Comparison of ENCODE assay signal across 20 cellular contexts in the genomic region with DNA sequence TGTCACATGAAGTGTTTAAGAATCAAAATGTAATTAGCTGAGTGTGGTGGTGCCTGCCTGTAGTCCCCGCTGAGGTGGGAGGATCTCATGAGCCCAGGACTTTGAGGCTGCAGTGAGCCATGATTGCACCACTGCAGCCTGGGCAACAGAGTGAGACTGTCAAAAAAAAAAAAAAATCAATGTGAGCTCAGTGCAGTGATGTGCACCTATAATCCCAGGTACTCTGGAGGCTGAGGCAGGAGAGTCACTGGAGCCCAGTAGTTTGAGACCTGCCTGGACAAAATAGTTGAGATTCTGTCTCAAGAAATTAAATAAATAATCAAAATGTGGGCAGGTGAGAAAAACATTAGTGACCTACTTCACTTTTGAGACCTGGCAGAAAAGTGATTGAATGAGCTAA.
DNase-seq lines count a peak whose midpoint lies in the region; ATAC-seq and TF ChIP-seq lines count a peak whose summit lies in the region.
"Had no signal": no experiment of that assay in that cellular context is flagged by ENCODE, and none has a peak within 500 bp of the region (broad histone marks: within the 10 kb centered on the region; RNA-seq: fewer than 3 reads in every experiment).

No MANE protein-coding gene starts in this region.

- TF ChIP-seq CTCF in brain (conservative IDR thresholded peaks at IDR 0.05), result no peak
- TF ChIP-seq CTCF in neural progenitor cell (IDR thresholded peaks at IDR 0.05), result no peak

- H3K9me3 ChIP-seq in CD8-positive, alpha-beta memory T cell (ENCODE audit: low read length), result no peaks in the 10 kb centered on the region
- H3K9me3 ChIP-seq in HUES6 (ENCODE audit: control insufficient read depth, insufficient read depth, low read depth, low read length) (no peaks in the 10 kb centered on the region), neural progenitor cell (ENCODE audit: low read depth) (no peaks in the 10 kb centered on the region)
- H3K9me3 ChIP-seq: SJCRH30 had no signal

- H3K79me2 ChIP-seq in neural progenitor cell (ENCODE audit: low read depth), result peaks cover 85% of the 10 kb centered on the region

- no peaks in the 10 kb centered on the region for H3K27me3 ChIP-seq in CD8-positive, alpha-beta memory T cell (ENCODE audit: insufficient read depth, low read length, poor library complexity, severe bottlenecking)
- H3K27me3 ChIP-seq in HUES6 (ENCODE audit: control insufficient read depth, insufficient read depth, low read length) (no peaks in the 10 kb centered on the region), neural progenitor cell (no peaks in the 10 kb centered on the region)
- H3K27me3 ChIP-seq: SJCRH30 had no signal

- peaks cover 34% of the 10 kb centered on the region for H4K20me1 ChIP-seq in neural progenitor cell (ENCODE audit: low read depth)

- CTCF ChIA-PET in CD8-positive, alpha-beta memory T cell (lab: Charles Lee), result interaction anchor here (0.7 to 1.8 kb wide), 7 partner anchors 8 to 192 kb away, joined by 3 to 5 read pairs (median 4); no protein-coding TSS in a partner anchor

- no peak for DNase-seq in CD8-positive, alpha-beta memory T cell
- DNase-seq in neural progenitor cell (ENCODE audit: low spot score), result no peak
- DNase-seq in HPDE6-E6E7 (ENCODE audit: extremely low spot score), result no peak
- DNase-seq: activated CD4-positive, alpha-beta memory T cell treated with anti-CD3 and anti-CD28 coated beads, Interleukin-2, amount 10 ng/mL, durations not matched to agents 7 days and 5 days; activated CD4-positive, CD25-positive, alpha-beta regulatory T cell; activated naive CD4-positive, alpha-beta T cell treated with anti-CD3 and anti-CD28 coated beads, Interleukin-2, amount 10 ng/mL, durations not matched to agents 7 days and 5 days; activated T-cell treated with anti-CD3 and anti-CD28 coated beads, Interleukin-2, amount 50 U/mL, for 24 hours; COR-L47; hypothalamus; kidney; mesendoderm; MM.1S; NCI-H774; nephron progenitor cell; OCI-M1; SJCRH30 had no signal

- no peaks in the 10 kb centered on the region for H3K27me3 Mint-ChIP-seq in CD8-positive, alpha-beta memory T cell
- H3K27me3 Mint-ChIP-seq in brain (peaks cover 7% of the 10 kb centered on the region), neural progenitor cell (ENCODE audit: insufficient read depth, low read depth) (peaks cover 3% of the 10 kb centered on the region)
- H3K27me3 Mint-ChIP-seq: activated CD4-positive, alpha-beta memory T cell treated with anti-CD3 and anti-CD28 coated beads, Interleukin-2, amount 10 ng/mL, durations not matched to agents 7 days and 5 days; activated naive CD4-positive, alpha-beta T cell treated with anti-CD3 and anti-CD28 coated beads, Interleukin-2, amount 10 ng/mL, durations not matched to agents 7 days and 5 days; activated T-cell treated with anti-CD3 and anti-CD28 coated beads, Interleukin-2, amount 50 U/mL, for 24 hours had no signal

- no peak overlapping the region for H3K4me3 ChIP-seq in CD8-positive, alpha-beta memory T cell (ENCODE audit: low read length)
- 0 out of 2 replicates have a peak overlapping the region, but pooled peaks have one; percentile 4 for H3K4me3 ChIP-seq in HUES6 (ENCODE audit: low read depth, low read length)
- H3K4me3 ChIP-seq in neural progenitor cell, result no peak overlapping the region
- H3K4me3 ChIP-seq: SJCRH30 had no signal

- H3K9ac ChIP-seq in HUES6 (ENCODE audit: low read length) (no peak overlapping the region), neural progenitor cell (no peak overlapping the region)

- peak overlapping the region; percentile 97 for H3K4me2 ChIP-seq in neural progenitor cell

- H3K4me1 Mint-ChIP-seq in CD8-positive, alpha-beta memory T cell, result peaks cover 36 to 47% (median 45%) of the 10 kb centered on the region in 3 donors
- peaks cover 56% of the 10 kb centered on the region for H3K4me1 Mint-ChIP-seq in brain
- H3K4me1 Mint-ChIP-seq in neural progenitor cell, result peaks cover 25% of the 10 kb centered on the region

- no peak overlapping the region for H2AFZ ChIP-seq in neural progenitor cell (replicated peaks)

- H3F3A ChIP-seq in neural progenitor cell (ENCODE audit: low read depth), result peaks cover 63% of the 10 kb centered on the region

- no peak overlapping the region for H3K27ac ChIP-seq in CD8-positive, alpha-beta memory T cell (ENCODE audit: low read depth, low read length)
- H3K27ac ChIP-seq in HUES6 (ENCODE audit: low read depth, low read length) (no peak overlapping the region), neural progenitor cell (no peak overlapping the region)
- H3K27ac ChIP-seq: SJCRH30 had no signal

- H3K36me3 Mint-ChIP-seq in CD8-positive, alpha-beta memory T cell, result peaks cover 0 to 13% (median 0%) of the 10 kb centered on the region in 3 donors
- peaks cover 20% of the 10 kb centered on the region for H3K36me3 Mint-ChIP-seq in brain
- peaks cover 45% of the 10 kb centered on the region for H3K36me3 Mint-ChIP-seq in neural progenitor cell

- ATAC-seq in GM21825 (IDR thresholded peaks at IDR 0.05; ENCODE audit: unreplicated experiment) (no peak), HG03520 (IDR thresholded peaks at IDR 0.05; ENCODE audit: unreplicated experiment) (no peak)

- peaks cover 26% of the 10 kb centered on the region for H3K4me1 ChIP-seq in CD8-positive, alpha-beta memory T cell (ENCODE audit: insufficient read depth, low read length)
- H3K4me1 ChIP-seq in HUES6 (ENCODE audit: control insufficient read depth, insufficient read depth, low read length), result peaks cover 24% of the 10 kb centered on the region
- H3K4me1 ChIP-seq in neural progenitor cell, result peaks cover 31% of the 10 kb centered on the region

- H3K36me3 ChIP-seq in CD8-positive, alpha-beta memory T cell (ENCODE audit: insufficient read depth, low read length), result no peaks in the 10 kb centered on the region
- H3K36me3 ChIP-seq in HUES6 (ENCODE audit: control insufficient read depth, insufficient read depth, low read length) (no peaks in the 10 kb centered on the region), neural progenitor cell (peaks cover 17% of the 10 kb centered on the region)
- H3K36me3 ChIP-seq: SJCRH30 had no signal

- no peaks in the 10 kb centered on the region for H3K9me3 Mint-ChIP-seq in CD8-positive, alpha-beta memory T cell
- peaks cover 0 to 11% (median 0%) of the 10 kb centered on the region in 5 experiments for H3K9me3 Mint-ChIP-seq in brain
- peaks cover 7% of the 10 kb centered on the region for H3K9me3 Mint-ChIP-seq in neural progenitor cell
- H3K9me3 Mint-ChIP-seq: activated CD4-positive, alpha-beta memory T cell treated with anti-CD3 and anti-CD28 coated beads, Interleukin-2, amount 10 ng/mL, durations not matched to agents 7 days and 5 days; activated naive CD4-positive, alpha-beta T cell treated with anti-CD3 and anti-CD28 coated beads, Interleukin-2, amount 10 ng/mL, durations not matched to agents 7 days and 5 days; activated T-cell treated with anti-CD3 and anti-CD28 coated beads, Interleukin-2, amount 50 U/mL, for 24 hours; nephron progenitor cell had no signal

- POLR2A ChIA-PET in CD8-positive, alpha-beta memory T cell (lab: Charles Lee), result no interaction called here

- peak overlapping the region in 6 of 8 donors; percentile 11 to 100 (median 36) for H3K27ac Mint-ChIP-seq in CD8-positive, alpha-beta memory T cell
- H3K27ac Mint-ChIP-seq in brain (peak overlapping the region; percentile 25 to 99 (median 96)), neural progenitor cell (no peak overlapping the region)
- H3K27ac Mint-ChIP-seq: activated CD4-positive, alpha-beta memory T cell treated with anti-CD3 and anti-CD28 coated beads, Interleukin-2, amount 10 ng/mL, durations not matched to agents 7 days and 5 days; activated naive CD4-positive, alpha-beta T cell treated with anti-CD3 and anti-CD28 coated beads, Interleukin-2, amount 10 ng/mL, durations not matched to agents 7 days and 5 days; activated T-cell treated with anti-CD3 and anti-CD28 coated beads, Interleukin-2, amount 50 U/mL, for 24 hours; nephron progenitor cell had no signal

- peak overlapping the region in 1 of 7 donors; percentile 23 for H3K4me3 Mint-ChIP-seq in CD8-positive, alpha-beta memory T cell
- H3K4me3 Mint-ChIP-seq in brain, result peak overlapping the region; percentile 90 to 98 (median 95)
- H3K4me3 Mint-ChIP-seq in neural progenitor cell, result peak overlapping the region; percentile 42
- H3K4me3 Mint-ChIP-seq: activated CD4-positive, alpha-beta memory T cell treated with anti-CD3 and anti-CD28 coated beads, Interleukin-2, amount 10 ng/mL, durations not matched to agents 7 days and 5 days; activated naive CD4-positive, alpha-beta T cell treated with anti-CD3 and anti-CD28 coated beads, Interleukin-2, amount 10 ng/mL, durations not matched to agents 7 days and 5 days; activated T-cell treated with anti-CD3 and anti-CD28 coated beads, Interleukin-2, amount 50 U/mL, for 24 hours had no signal
